In the genomic region with DNA sequence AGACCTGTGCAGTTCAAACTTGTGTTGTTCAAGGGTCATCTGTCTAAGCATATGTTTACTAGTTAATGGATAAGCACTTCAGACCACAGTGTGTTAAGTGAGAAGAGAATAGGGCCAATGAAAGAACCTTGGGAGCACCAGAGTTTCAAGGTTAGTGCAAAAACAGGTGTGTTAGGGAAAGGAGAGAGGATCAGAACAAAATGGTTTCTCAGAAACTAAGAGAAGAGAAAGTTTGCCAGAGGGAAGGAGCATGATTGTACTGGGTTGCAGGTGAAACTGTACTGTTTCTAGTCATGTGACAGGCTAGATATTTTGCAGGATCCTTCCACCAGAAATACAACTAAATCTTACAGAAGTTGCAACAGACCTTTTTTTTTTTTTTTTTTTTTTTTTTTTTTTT, we compare ENCODE assay signal across 1 cellular context.
A peak's percentile ranks its signal among the peaks of the same experiment; 100 is the strongest.
TF ChIP-seq lines count a peak whose summit lies in the region.

No MANE protein-coding gene starts in this region.

TF ChIP-seq in HepG2, 621 proteins besides CTCF, POLR2A, EP300 and RAD21 (continued from another document):
- TF ChIP-seq, protein P1, sequence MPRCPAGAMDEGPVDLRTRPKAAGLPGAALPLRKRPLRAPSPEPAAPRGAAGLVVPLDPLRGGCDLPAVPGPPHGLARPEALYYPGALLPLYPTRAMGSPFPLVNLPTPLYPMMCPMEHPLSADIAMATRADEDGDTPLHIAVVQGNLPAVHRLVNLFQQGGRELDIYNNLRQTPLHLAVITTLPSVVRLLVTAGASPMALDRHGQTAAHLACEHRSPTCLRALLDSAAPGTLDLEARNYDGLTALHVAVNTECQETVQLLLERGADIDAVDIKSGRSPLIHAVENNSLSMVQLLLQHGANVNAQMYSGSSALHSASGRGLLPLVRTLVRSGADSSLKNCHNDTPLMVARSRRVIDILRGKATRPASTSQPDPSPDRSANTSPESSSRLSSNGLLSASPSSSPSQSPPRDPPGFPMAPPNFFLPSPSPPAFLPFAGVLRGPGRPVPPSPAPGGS (CRISPR knock-in tag; IDR thresholded peaks at IDR 0.05), result no peak
- peak; percentile 64; the same call in 1 of the 2 replicates for TF ChIP-seq SP140L (CRISPR knock-in tag; IDR thresholded peaks at IDR 0.05; ENCODE audit: borderline replicate concordance)
- TF ChIP-seq TEAD2 (CRISPR knock-in tag; IDR thresholded peaks at IDR 0.05), result no peak
- no peak for TF ChIP-seq ZFP36L1 (CRISPR knock-in tag; IDR thresholded peaks at IDR 0.05)
- no peak for TF ChIP-seq EZH2 (conservative IDR thresholded peaks at IDR 0.05; ENCODE audit: low read depth, low read length)
- TF ChIP-seq FIP1L1 (IDR thresholded peaks at IDR 0.05; ENCODE audit: borderline replicate concordance, insufficient read depth, low read depth, low read length), result no peak
- no peak for TF ChIP-seq FOXA1 (IDR thresholded peaks at IDR 0.05)
- no peak for TF ChIP-seq FOXA1 (CRISPR knock-in tag; IDR thresholded peaks at IDR 0.05)
- no peak for TF ChIP-seq NBN (conservative IDR thresholded peaks at IDR 0.05)
- 0 out of 2 replicates have a peak, but pooled peaks have one; percentile 51 for TF ChIP-seq BCL6 (CRISPR knock-in tag; IDR thresholded peaks at IDR 0.05)
- 0 out of 2 replicates have a peak, but pooled peaks have one; percentile 9 for TF ChIP-seq CEBPG (CRISPR knock-in tag; IDR thresholded peaks at IDR 0.05)
- no peak for TF ChIP-seq ARNTL (CRISPR knock-in tag; IDR thresholded peaks at IDR 0.05)
- TF ChIP-seq NFIC (IDR thresholded peaks at IDR 0.05; ENCODE audit: low read length), result no peak; the same call in 1 of the 2 replicates
- TF ChIP-seq, protein P2, sequence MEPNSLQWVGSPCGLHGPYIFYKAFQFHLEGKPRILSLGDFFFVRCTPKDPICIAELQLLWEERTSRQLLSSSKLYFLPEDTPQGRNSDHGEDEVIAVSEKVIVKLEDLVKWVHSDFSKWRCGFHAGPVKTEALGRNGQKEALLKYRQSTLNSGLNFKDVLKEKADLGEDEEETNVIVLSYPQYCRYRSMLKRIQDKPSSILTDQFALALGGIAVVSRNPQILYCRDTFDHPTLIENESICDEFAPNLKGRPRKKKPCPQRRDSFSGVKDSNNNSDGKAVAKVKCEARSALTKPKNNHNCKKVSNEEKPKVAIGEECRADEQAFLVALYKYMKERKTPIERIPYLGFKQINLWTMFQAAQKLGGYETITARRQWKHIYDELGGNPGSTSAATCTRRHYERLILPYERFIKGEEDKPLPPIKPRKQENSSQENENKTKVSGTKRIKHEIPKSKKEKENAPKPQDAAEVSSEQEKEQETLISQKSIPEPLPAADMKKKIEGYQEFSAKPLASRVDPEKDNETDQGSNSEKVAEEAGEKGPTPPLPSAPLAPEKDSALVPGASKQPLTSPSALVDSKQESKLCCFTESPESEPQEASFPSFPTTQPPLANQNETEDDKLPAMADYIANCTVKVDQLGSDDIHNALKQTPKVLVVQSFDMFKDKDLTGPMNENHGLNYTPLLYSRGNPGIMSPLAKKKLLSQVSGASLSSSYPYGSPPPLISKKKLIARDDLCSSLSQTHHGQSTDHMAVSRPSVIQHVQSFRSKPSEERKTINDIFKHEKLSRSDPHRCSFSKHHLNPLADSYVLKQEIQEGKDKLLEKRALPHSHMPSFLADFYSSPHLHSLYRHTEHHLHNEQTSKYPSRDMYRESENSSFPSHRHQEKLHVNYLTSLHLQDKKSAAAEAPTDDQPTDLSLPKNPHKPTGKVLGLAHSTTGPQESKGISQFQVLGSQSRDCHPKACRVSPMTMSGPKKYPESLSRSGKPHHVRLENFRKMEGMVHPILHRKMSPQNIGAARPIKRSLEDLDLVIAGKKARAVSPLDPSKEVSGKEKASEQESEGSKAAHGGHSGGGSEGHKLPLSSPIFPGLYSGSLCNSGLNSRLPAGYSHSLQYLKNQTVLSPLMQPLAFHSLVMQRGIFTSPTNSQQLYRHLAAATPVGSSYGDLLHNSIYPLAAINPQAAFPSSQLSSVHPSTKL (CRISPR knock-in tag; IDR thresholded peaks at IDR 0.05), result peak; percentile 73
- TF ChIP-seq ZNF75D (CRISPR knock-in tag; IDR thresholded peaks at IDR 0.05; ENCODE audit: borderline replicate concordance), result no peak
- no peak for TF ChIP-seq TCF7 (IDR thresholded peaks at IDR 0.05; ENCODE audit: low read depth)
- no peak; the same call in 1 of the 2 replicates for TF ChIP-seq SIX1 (CRISPR knock-in tag; IDR thresholded peaks at IDR 0.05; ENCODE audit: borderline replicate concordance)
- TF ChIP-seq KDM1A (CRISPR knock-in tag; IDR thresholded peaks at IDR 0.05), result no peak
- TF ChIP-seq YY1 (IDR thresholded peaks at IDR 0.05; ENCODE audit: insufficient read depth, insufficient replicate concordance, low read depth, low read length), result peak; percentile 48
- TF ChIP-seq ZFAT (CRISPR knock-in tag; conservative IDR thresholded peaks at IDR 0.05), result no peak
- peak; percentile 54; the same call in 1 of the 2 replicates for TF ChIP-seq ZNF644 (CRISPR knock-in tag; IDR thresholded peaks at IDR 0.05; ENCODE audit: low read depth)
- TF ChIP-seq, protein P3, sequence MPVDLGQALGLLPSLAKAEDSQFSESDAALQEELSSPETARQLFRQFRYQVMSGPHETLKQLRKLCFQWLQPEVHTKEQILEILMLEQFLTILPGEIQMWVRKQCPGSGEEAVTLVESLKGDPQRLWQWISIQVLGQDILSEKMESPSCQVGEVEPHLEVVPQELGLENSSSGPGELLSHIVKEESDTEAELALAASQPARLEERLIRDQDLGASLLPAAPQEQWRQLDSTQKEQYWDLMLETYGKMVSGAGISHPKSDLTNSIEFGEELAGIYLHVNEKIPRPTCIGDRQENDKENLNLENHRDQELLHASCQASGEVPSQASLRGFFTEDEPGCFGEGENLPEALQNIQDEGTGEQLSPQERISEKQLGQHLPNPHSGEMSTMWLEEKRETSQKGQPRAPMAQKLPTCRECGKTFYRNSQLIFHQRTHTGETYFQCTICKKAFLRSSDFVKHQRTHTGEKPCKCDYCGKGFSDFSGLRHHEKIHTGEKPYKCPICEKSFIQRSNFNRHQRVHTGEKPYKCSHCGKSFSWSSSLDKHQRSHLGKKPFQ (CRISPR knock-in tag; IDR thresholded peaks at IDR 0.05; ENCODE audit: insufficient replicate concordance), result no peak
- TF ChIP-seq, protein P4, sequence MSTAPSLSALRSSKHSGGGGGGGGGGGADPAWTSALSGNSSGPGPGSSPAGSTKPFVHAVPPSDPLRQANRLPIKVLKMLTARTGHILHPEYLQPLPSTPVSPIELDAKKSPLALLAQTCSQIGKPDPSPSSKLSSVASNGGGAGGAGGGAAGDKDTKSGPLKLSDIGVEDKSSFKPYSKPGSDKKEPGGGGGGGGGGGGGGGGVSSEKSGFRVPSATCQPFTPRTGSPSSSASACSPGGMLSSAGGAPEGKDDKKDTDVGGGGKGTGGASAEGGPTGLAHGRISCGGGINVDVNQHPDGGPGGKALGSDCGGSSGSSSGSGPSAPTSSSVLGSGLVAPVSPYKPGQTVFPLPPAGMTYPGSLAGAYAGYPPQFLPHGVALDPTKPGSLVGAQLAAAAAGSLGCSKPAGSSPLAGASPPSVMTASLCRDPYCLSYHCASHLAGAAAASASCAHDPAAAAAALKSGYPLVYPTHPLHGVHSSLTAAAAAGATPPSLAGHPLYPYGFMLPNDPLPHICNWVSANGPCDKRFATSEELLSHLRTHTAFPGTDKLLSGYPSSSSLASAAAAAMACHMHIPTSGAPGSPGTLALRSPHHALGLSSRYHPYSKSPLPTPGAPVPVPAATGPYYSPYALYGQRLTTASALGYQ (CRISPR knock-in tag; IDR thresholded peaks at IDR 0.05), result no peak
- TF ChIP-seq, protein P5, sequence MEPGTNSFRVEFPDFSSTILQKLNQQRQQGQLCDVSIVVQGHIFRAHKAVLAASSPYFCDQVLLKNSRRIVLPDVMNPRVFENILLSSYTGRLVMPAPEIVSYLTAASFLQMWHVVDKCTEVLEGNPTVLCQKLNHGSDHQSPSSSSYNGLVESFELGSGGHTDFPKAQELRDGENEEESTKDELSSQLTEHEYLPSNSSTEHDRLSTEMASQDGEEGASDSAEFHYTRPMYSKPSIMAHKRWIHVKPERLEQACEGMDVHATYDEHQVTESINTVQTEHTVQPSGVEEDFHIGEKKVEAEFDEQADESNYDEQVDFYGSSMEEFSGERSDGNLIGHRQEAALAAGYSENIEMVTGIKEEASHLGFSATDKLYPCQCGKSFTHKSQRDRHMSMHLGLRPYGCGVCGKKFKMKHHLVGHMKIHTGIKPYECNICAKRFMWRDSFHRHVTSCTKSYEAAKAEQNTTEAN (CRISPR knock-in tag; conservative IDR thresholded peaks at IDR 0.05), result peak; percentile 84
- TF ChIP-seq SMARCE1 (IDR thresholded peaks at IDR 0.05; ENCODE audit: borderline replicate concordance), result no peak
- TF ChIP-seq ZNF263 (CRISPR knock-in tag; IDR thresholded peaks at IDR 0.05), result peak; percentile 71; the same call in 1 of the 2 replicates
- TF ChIP-seq, protein P6, sequence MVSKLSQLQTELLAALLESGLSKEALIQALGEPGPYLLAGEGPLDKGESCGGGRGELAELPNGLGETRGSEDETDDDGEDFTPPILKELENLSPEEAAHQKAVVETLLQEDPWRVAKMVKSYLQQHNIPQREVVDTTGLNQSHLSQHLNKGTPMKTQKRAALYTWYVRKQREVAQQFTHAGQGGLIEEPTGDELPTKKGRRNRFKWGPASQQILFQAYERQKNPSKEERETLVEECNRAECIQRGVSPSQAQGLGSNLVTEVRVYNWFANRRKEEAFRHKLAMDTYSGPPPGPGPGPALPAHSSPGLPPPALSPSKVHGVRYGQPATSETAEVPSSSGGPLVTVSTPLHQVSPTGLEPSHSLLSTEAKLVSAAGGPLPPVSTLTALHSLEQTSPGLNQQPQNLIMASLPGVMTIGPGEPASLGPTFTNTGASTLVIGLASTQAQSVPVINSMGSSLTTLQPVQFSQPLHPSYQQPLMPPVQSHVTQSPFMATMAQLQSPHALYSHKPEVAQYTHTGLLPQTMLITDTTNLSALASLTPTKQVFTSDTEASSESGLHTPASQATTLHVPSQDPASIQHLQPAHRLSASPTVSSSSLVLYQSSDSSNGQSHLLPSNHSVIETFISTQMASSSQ (IDR thresholded peaks at IDR 0.05; ENCODE audit: low read depth), result peak; percentile 80
- TF ChIP-seq, protein P6 (CRISPR knock-in tag; IDR thresholded peaks at IDR 0.05; ENCODE audit: borderline replicate concordance), result peak; percentile 83; the same call in 1 of the 2 replicates
- no peak for TF ChIP-seq ZNF530 (CRISPR knock-in tag; IDR thresholded peaks at IDR 0.05; ENCODE audit: low read depth)
- no peak for TF ChIP-seq RFX1 (IDR thresholded peaks at IDR 0.05)
- TF ChIP-seq ZNF790 (CRISPR knock-in tag; IDR thresholded peaks at IDR 0.05; ENCODE audit: borderline replicate concordance), result no peak
- no peak for TF ChIP-seq THYN1 (CRISPR knock-in tag; IDR thresholded peaks at IDR 0.05; ENCODE audit: borderline replicate concordance, low read depth)
- no peak for TF ChIP-seq ZBTB7B (CRISPR knock-in tag; IDR thresholded peaks at IDR 0.05)
- TF ChIP-seq, protein P7, sequence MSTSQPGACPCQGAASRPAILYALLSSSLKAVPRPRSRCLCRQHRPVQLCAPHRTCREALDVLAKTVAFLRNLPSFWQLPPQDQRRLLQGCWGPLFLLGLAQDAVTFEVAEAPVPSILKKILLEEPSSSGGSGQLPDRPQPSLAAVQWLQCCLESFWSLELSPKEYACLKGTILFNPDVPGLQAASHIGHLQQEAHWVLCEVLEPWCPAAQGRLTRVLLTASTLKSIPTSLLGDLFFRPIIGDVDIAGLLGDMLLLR (CRISPR knock-in tag; IDR thresholded peaks at IDR 0.05), result no peak
- no peak for TF ChIP-seq CCAR2 (optimal IDR thresholded peaks at IDR 0.05; ENCODE audit: low read depth, low read length)
- peak; percentile 63 for TF ChIP-seq TBX2 (CRISPR knock-in tag; IDR thresholded peaks at IDR 0.05; ENCODE audit: borderline replicate concordance)
- TF ChIP-seq, protein P8, sequence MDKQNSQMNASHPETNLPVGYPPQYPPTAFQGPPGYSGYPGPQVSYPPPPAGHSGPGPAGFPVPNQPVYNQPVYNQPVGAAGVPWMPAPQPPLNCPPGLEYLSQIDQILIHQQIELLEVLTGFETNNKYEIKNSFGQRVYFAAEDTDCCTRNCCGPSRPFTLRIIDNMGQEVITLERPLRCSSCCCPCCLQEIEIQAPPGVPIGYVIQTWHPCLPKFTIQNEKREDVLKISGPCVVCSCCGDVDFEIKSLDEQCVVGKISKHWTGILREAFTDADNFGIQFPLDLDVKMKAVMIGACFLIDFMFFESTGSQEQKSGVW (CRISPR knock-in tag; IDR thresholded peaks at IDR 0.05; ENCODE audit: borderline replicate concordance), result no peak
